In genomic region chr12:81222841-81223595, GRCh38 we compare ENCODE assay signal across 25 cellular contexts.
A peak's percentile ranks its signal among the peaks of the same experiment; 100 is the strongest.
DNase-seq lines count a peak whose midpoint lies in the region; ATAC-seq, FAIRE-seq and TF ChIP-seq lines count a peak whose summit lies in the region.
"Had no signal": no experiment of that assay in that cellular context is flagged by ENCODE, and none has a peak within 500 bp of the region (broad histone marks: within the 10 kb centered on the region; RNA-seq: fewer than 3 reads in every experiment).

No MANE protein-coding gene starts in this region.

- ATAC-seq in IMR-90 (ENCODE audit: low read depth) (no peak), GM19324 (IDR thresholded peaks at IDR 0.05; ENCODE audit: low FRiP score, unreplicated experiment) (no peak)
- ATAC-seq: T-helper 17 cell had no signal

- CTCF ChIA-PET in IMR-90 (lab: Yijun Ruan, JAX) = no interaction called here

- no CpG with 5 or more reads among the region's 5 CpGs for WGBS in IMR-90 (ENCODE audit: extremely low coverage in 2 of 2, insufficient read length in 1 of 2), 2 experiments

- H2BK120ac ChIP-seq in IMR-90 (ENCODE audit: low read depth, low read length) = no peak overlapping the region

- no peak for TF ChIP-seq CTCF in AG10803 (conservative IDR thresholded peaks at IDR 0.05; ENCODE audit: low read length)
- no peak for TF ChIP-seq CTCF in IMR-90 (conservative IDR thresholded peaks at IDR 0.05; ENCODE audit: low read depth, low read length)
- TF ChIP-seq CTCF in osteoblast (IDR thresholded peaks at IDR 0.05; ENCODE audit: extremely low read depth, low read depth, low read length) = no peak

- no peaks in the 10 kb centered on the region for H3K27me3 ChIP-seq in IMR-90 (ENCODE audit: control insufficient read depth, insufficient read depth, low read length)
- no peaks in the 10 kb centered on the region for H3K27me3 ChIP-seq in osteoblast (ENCODE audit: insufficient read depth, low read length)
- H3K27me3 ChIP-seq: cardiac muscle cell, neutrophil had no signal

- H3K9ac ChIP-seq in IMR-90 (ENCODE audit: low read depth, low read length) = no peak overlapping the region

- DNase-seq in AG10803 (ENCODE audit: low read depth) (peak; percentile 71), IMR-90 (peak; percentile 3), osteoblast (ENCODE audit: insufficient read length, low spot score, missing footprints) (no peak), SW480 (ENCODE audit: low spot score) (no peak), GM12891 (ENCODE audit: insufficient read length, low spot score) (no peak)
- DNase-seq in activated naive CD4-positive, alpha-beta T cell treated with anti-CD3 and anti-CD28 coated beads, Interleukin-2, amount 50 U/mL, for 16 hours = no peak
- DNase-seq: activated CD4-positive, alpha-beta T cell treated with anti-CD3 and anti-CD28 coated beads for 4 hours; activated naive CD4-positive, alpha-beta T cell; activated T-cell treated with anti-CD3 and anti-CD28 coated beads, Interleukin-2, amount 50 U/mL, for 48 hours; CD4-positive, alpha-beta memory T cell; DMS 273 treated with DMSO at 0.1 percent for 48 hours; KG1; NCI-H1694 treated with DMSO at 0.1 percent for 48 hours; NCI-H526 treated with DMSO at 0.1 percent for 48 hours; RPMI8226; T-helper 17 cell had no signal

- no peak overlapping the region for H4K5ac ChIP-seq in IMR-90 (ENCODE audit: low read depth, low read length)

- H3K9me3 ChIP-seq in IMR-90 (ENCODE audit: control insufficient read depth, insufficient read depth, low read length) (no peaks in the 10 kb centered on the region), osteoblast (ENCODE audit: low read depth, low read length) (no peaks in the 10 kb centered on the region)
- H3K9me3 ChIP-seq: neutrophil, prostate gland had no signal

- dilution Hi-C loops in IMR-90 (cut with HindIII; ENCODE audit: low sequenced_read_pairs, unreplicated experiment) = no loop called here

- TF ChIP-seq RAD21 in IMR-90 (IDR thresholded peaks at IDR 0.05; ENCODE audit: low read length) = no peak

- no peak overlapping the region for H3K23ac ChIP-seq in IMR-90 (ENCODE audit: low read depth, low read length)

- H3K4ac ChIP-seq in IMR-90 (ENCODE audit: low read depth, low read length) = no peak overlapping the region

- no peak overlapping the region for H4K8ac ChIP-seq in IMR-90 (ENCODE audit: low read depth in 2 of 2, low read length in 2 of 2)

- POLR2A ChIA-PET in IMR-90 (lab: Charles Lee; ENCODE audit: unreplicated experiment) = no interaction called here

- no peak overlapping the region for H2AK5ac ChIP-seq in IMR-90 (ENCODE audit: low read depth, low read length)

- no peak overlapping the region for H2AK9ac ChIP-seq in IMR-90 (replicated peaks; ENCODE audit: low read depth, low read length, poor library complexity)

- in situ Hi-C loops in IMR-90 (cut with MboI; ENCODE audit: low sequenced_read_pairs) = no loop called here

- H3K18ac ChIP-seq in IMR-90 (ENCODE audit: low read depth, low read length) = no peak overlapping the region

- no peak overlapping the region for H2BK20ac ChIP-seq in IMR-90 (ENCODE audit: low read depth, low read length)

- H3K36me3 ChIP-seq in IMR-90 (ENCODE audit: control insufficient read depth, insufficient read depth, low read length) = no peaks in the 10 kb centered on the region
- H3K36me3 ChIP-seq in osteoblast (ENCODE audit: insufficient read depth, low read length) = no peaks in the 10 kb centered on the region
- H3K36me3 ChIP-seq: cardiac muscle cell, neutrophil, prostate gland had no signal

- H3K79me1 ChIP-seq in IMR-90 (ENCODE audit: low read depth in 1 of 2, low read length in 2 of 2) = no peaks in the 10 kb centered on the region

- H3K9me1 ChIP-seq in IMR-90 (ENCODE audit: insufficient read depth, low read length) = no peaks in the 10 kb centered on the region

- H3K79me2 ChIP-seq in osteoblast (ENCODE audit: insufficient read depth, low read length) = no peaks in the 10 kb centered on the region

- H3K27ac ChIP-seq in IMR-90 (ENCODE audit: insufficient read depth, low read length) = no peak overlapping the region
- peak overlapping the region; percentile 25 for H3K27ac ChIP-seq in cingulate gyrus (ENCODE audit: low read depth, low read length)
- peak overlapping the region; percentile 32 for H3K27ac ChIP-seq in osteoblast (ENCODE audit: low read depth, low read length)
- H3K27ac ChIP-seq: cardiac muscle cell, neutrophil, prostate gland had no signal

- no peak overlapping the region for H2BK15ac ChIP-seq in IMR-90 (ENCODE audit: low read depth, low read length)

- H3K4me2 ChIP-seq in IMR-90 (ENCODE audit: low read depth, low read length) = no peak overlapping the region
- H3K4me2 ChIP-seq in osteoblast (ENCODE audit: insufficient read depth, low read length) = no peak overlapping the region

- BruUV-seq in IMR-90 (replicated peaks; lab: Mats Ljungman, UMichigan) = no TSS peak

- no peak overlapping the region for H2AFZ ChIP-seq in IMR-90 (replicated peaks; ENCODE audit: low read length, poor library complexity)
- H2AFZ ChIP-seq in osteoblast (ENCODE audit: low read length) = no peak overlapping the region

- no peak overlapping the region for H3K56ac ChIP-seq in IMR-90 (ENCODE audit: extremely low read depth, insufficient read depth, low read length)

- H4K91ac ChIP-seq in IMR-90 (ENCODE audit: insufficient read depth, low read depth, low read length) = no peak overlapping the region

- peak overlapping the region; percentile 25 for H3K4me3 ChIP-seq in AG10803 (ENCODE audit: low read length)
- no peak overlapping the region for H3K4me3 ChIP-seq in IMR-90 (ENCODE audit: insufficient read depth, low read depth, low read length)
- H3K4me3 ChIP-seq in osteoblast (ENCODE audit: insufficient read depth, low read length) = no peak overlapping the region
- H3K4me3 ChIP-seq: cardiac muscle cell, prostate gland had no signal

- H4K20me1 ChIP-seq in IMR-90 (ENCODE audit: insufficient read depth, low read length) (no peaks in the 10 kb centered on the region), osteoblast (ENCODE audit: insufficient read depth, low read length) (no peaks in the 10 kb centered on the region)

- H3K4me1 ChIP-seq in IMR-90 (ENCODE audit: control insufficient read depth, insufficient read depth, low read length) (no peaks in the 10 kb centered on the region; the same call in 1 of the 2 replicates), osteoblast (ENCODE audit: insufficient read depth, low read length) (peaks cover 19% of the 10 kb centered on the region)
- H3K4me1 ChIP-seq: prostate gland had no signal

- no peak for TF ChIP-seq POLR2A in IMR-90 (IDR thresholded peaks at IDR 0.05; ENCODE audit: low read depth, low read length)
- no peak for TF ChIP-seq POLR2A in GM12891 (IDR thresholded peaks at IDR 0.05; ENCODE audit: low read depth, low read length)

- intact Hi-C loops in IMR-90 (cut with micrococcal nuclease) = no loop called here

- no peak overlapping the region for H3K14ac ChIP-seq in IMR-90 (replicated peaks; ENCODE audit: low read depth, low read length)

- FAIRE-seq in GM12891 (lab: Jason Lieb, UNC) = no peak
- FAIRE-seq: endometrium, GM18507, H1, HTR-8/SVneo had no signal

- no peak overlapping the region for H2BK5ac ChIP-seq in IMR-90 (ENCODE audit: low read depth, low read length, poor library complexity, severe bottlenecking)

TF ChIP-seq in IMR-90, 13 proteins besides CTCF, POLR2A, EP300 and RAD21 (continues in another document):
- TF ChIP-seq BHLHE40 (IDR thresholded peaks at IDR 0.05; ENCODE audit: low read depth, low read length) (no peak), RCOR1 (IDR thresholded peaks at IDR 0.05; ENCODE audit: insufficient replicate concordance, low read length) (no peak), MAFK (IDR thresholded peaks at IDR 0.05; ENCODE audit: low read depth, low read length) (no peak), MXI1 (IDR thresholded peaks at IDR 0.05; ENCODE audit: borderline replicate concordance, low read depth, low read length) (no peak), CHD1 (IDR thresholded peaks at IDR 0.05; ENCODE audit: low read depth, low read length) (no peak), USF2 (IDR thresholded peaks at IDR 0.05; ENCODE audit: low read depth, low read length) (no peak), SMC3 (IDR thresholded peaks at IDR 0.05; ENCODE audit: low read depth, low read length) (no peak), NFE2L2 (IDR thresholded peaks at IDR 0.05; ENCODE audit: low read depth, low read length) (no peak), MAZ (IDR thresholded peaks at IDR 0.05; ENCODE audit: borderline replicate concordance, low read depth, low read length) (no peak), CEBPB (IDR thresholded peaks at IDR 0.05; ENCODE audit: low read depth, low read length) (no peak), FOS (IDR thresholded peaks at IDR 0.05; ENCODE audit: low read depth, low read length) (no peak)

TF ChIP-seq in GM12891, 5 proteins besides CTCF, POLR2A, EP300 and RAD21:
- TF ChIP-seq PAX5 (IDR thresholded peaks at IDR 0.05; ENCODE audit: insufficient read depth, low read length, severe bottlenecking) = no peak
- TF ChIP-seq POLR2AphosphoS5 (IDR thresholded peaks at IDR 0.05; ENCODE audit: low read depth, low read length) = no peak

Comparison
In these comparisons a context has a peak if more than half of its experiments do, and no peak if none do; other contexts are left out.
1. DNase-seq: peak in AG10803 (single experiment) and IMR-90 (single experiment); none in osteoblast (single experiment), SW480 (single experiment), activated naive CD4-positive, alpha-beta T cell treated with anti-CD3 and anti-CD28 coated beads, Interleukin-2, amount 50 U/mL, for 16 hours (single experiment) and GM12891 (single experiment).